ENCODE assay signal across 19 cellular contexts in the genomic region with DNA sequence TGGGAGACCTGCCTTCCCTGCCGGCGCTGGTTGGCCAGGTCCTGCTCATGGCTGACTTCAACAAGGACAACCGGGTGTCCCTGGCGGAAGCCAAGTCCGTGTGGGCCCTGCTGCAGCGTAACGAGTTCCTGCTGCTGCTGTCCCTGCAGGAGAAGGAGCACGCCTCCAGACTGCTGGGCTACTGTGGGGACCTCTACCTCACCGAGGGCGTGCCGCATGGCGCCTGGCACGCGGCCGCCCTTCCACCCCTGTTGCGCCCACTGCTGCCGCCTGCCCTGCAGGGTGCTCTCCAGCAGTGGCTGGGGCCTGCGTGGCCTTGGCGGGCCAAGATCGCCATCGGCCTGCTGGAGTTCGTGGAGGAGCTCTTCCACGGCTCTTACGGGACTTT. TPM values are rescaled to one million over a fixed set of nuclear protein-coding genes. Genes with fewer than 3 reads are reported as not detected.
DNase-seq lines count a peak whose midpoint lies in the region; ATAC-seq, FAIRE-seq and TF ChIP-seq lines count a peak whose summit lies in the region.
"Had no signal": no experiment of that assay in that cellular context is flagged by ENCODE, and none has a peak within 500 bp of the region (broad histone marks: within the 10 kb centered on the region; RNA-seq: fewer than 3 reads in every experiment).

No MANE protein-coding gene starts in this region.

- no peaks in the 10 kb centered on the region for H3K9me2 ChIP-seq in SK-N-SH

- H4K20me1 ChIP-seq in SK-N-SH (ENCODE audit: insufficient read depth): peaks cover 70% of the 10 kb centered on the region

- TF ChIP-seq POLR2A in esophagus muscularis mucosa (IDR thresholded peaks at IDR 0.05; ENCODE audit: low read depth): no peak

- intact Hi-C loops in esophagus muscularis mucosa (cut with DNase I): no loop called here

- CTCF ChIA-PET in SK-N-SH (lab: Yijun Ruan, JAX): interaction anchor here (0.8 kb wide), 1 partner anchor 9 kb away, joined by 3 read pairs; no protein-coding TSS in a partner anchor

- no peak for FAIRE-seq in RCC 7860 (lab: Jason Lieb, UNC)
- FAIRE-seq: bronchial epithelial cell had no signal

- no peak for TF ChIP-seq RAD21 in SK-N-SH (IDR thresholded peaks at IDR 0.05; ENCODE audit: low read length)

- no peak overlapping the region for H3K4me2 ChIP-seq in SK-N-SH

- TF ChIP-seq CTCF in SK-N-SH (IDR thresholded peaks at IDR 0.05): no peak
- TF ChIP-seq CTCF in GM06990 (IDR thresholded peaks at IDR 0.05; ENCODE audit: insufficient read depth, low read length, poor library complexity, severe bottlenecking): no peak
- no peak for TF ChIP-seq CTCF in omental fat pad (IDR thresholded peaks at IDR 0.05)
- TF ChIP-seq CTCF in esophagus muscularis mucosa (IDR thresholded peaks at IDR 0.05): no peak

- peaks cover 41% of the 10 kb centered on the region for H3K79me2 ChIP-seq in SK-N-SH (ENCODE audit: insufficient read depth)

- POLR2A ChIA-PET in SK-N-SH (lab: Yijun Ruan, JAX): interaction anchor here (1.7 kb wide), 1 partner anchor 9 kb away, joined by 12 read pairs; no protein-coding TSS in a partner anchor

- H3K4me3 ChIP-seq in SK-N-SH (ENCODE audit: low read depth in 2 of 2, low read length in 1 of 2) (no peak overlapping the region), GM06990 (replicated peaks; ENCODE audit: low read depth, low read length) (no peak overlapping the region), esophagus muscularis mucosa (no peak overlapping the region)

- no peaks in the 10 kb centered on the region for H3K27me3 ChIP-seq in SK-N-SH (ENCODE audit: insufficient read depth)
- H3K27me3 ChIP-seq in GM06990 (replicated peaks; ENCODE audit: control insufficient read depth, insufficient read depth, low read length): no peaks in the 10 kb centered on the region
- H3K27me3 ChIP-seq in esophagus muscularis mucosa: no peaks in the 10 kb centered on the region

- ATAC-seq in SK-N-SH treated with all-trans-retinoic acid at 6 μM for 48 hours: no peak; the same call in none of the 3 replicates
- ATAC-seq in omental fat pad (ENCODE audit: low FRiP score): no peak
- ATAC-seq: activated naive CD4-positive, alpha-beta T cell treated with anti-CD3 and anti-CD28 coated beads, Interleukin-2, amount 50 U/mL, for 72 hours had no signal

- peaks cover 8 to 21% of the 10 kb centered on the region in 2 experiments; a peak in 1 of 4 replicates for H3K4me1 ChIP-seq in SK-N-SH (ENCODE audit: control insufficient read depth in 1 of 2, insufficient read depth in 2 of 2, low read depth in 1 of 2, low read length in 1 of 2)
- peaks cover 70 to 86% (median 80%) of the 10 kb centered on the region in 4 donors for H3K4me1 ChIP-seq in esophagus muscularis mucosa

- DNase-seq in SK-N-SH (peak; percentile 49), GM06990 (ENCODE audit: extremely low read depth, insufficient read length) (peak; percentile 46), RCC 7860 (ENCODE audit: low spot score) (peak; percentile 11), fibroblast of gingiva (ENCODE audit: low read depth) (peak; percentile 14), omental fat pad (ENCODE audit: low spot score) (no peak), esophagus muscularis mucosa (ENCODE audit: extremely low spot score) (no peak), hepatic stellate cell (ENCODE audit: low spot score) (no peak)
- DNase-seq: COR-L47; hypothalamus; kidney glomerular epithelial cell; nucleus accumbens; stimulated activated CD4-positive, alpha-beta T cell treated with anti-CD3 and anti-CD28 coated beads, Interleukin-4, amount 100 ng/mL, for 24 hours had no signal

- H3K27ac ChIP-seq in SK-N-SH (ENCODE audit: low read depth in 2 of 2, low read length in 1 of 2) (no peak overlapping the region), esophagus muscularis mucosa (replicated peaks in 1 of 4) (no peak overlapping the region)

- H3F3A ChIP-seq in SK-N-SH (replicated peaks; ENCODE audit: insufficient read depth): peaks cover 24% of the 10 kb centered on the region

- peaks cover 25 to 38% of the 10 kb centered on the region in 2 experiments for H3K36me3 ChIP-seq in SK-N-SH (replicated peaks in 1 of 2; ENCODE audit: control insufficient read depth in 1 of 2, insufficient read depth in 2 of 2, low read length in 1 of 2)
- peaks cover 33% of the 10 kb centered on the region for H3K36me3 ChIP-seq in GM06990 (ENCODE audit: control insufficient read depth, insufficient read depth, low read length)
- H3K36me3 ChIP-seq in esophagus muscularis mucosa: peaks cover 34 to 59% (median 55%) of the 10 kb centered on the region in 4 donors

- 93% methylated on average over 8 of the region's 24 CpGs for WGBS in SK-N-SH (ENCODE audit: low lambda C conversion rate)
- no CpG with 5 or more reads among the region's 24 CpGs for WGBS in esophagus muscularis mucosa

- H2AFZ ChIP-seq in SK-N-SH (ENCODE audit: low read depth): no peak overlapping the region

- H3K9me3 ChIP-seq in SK-N-SH (no peaks in the 10 kb centered on the region), esophagus muscularis mucosa (no peaks in the 10 kb centered on the region)

- no peak overlapping the region for H3K9ac ChIP-seq in SK-N-SH

- TF ChIP-seq EP300 in SK-N-SH (IDR thresholded peaks at IDR 0.05; ENCODE audit: borderline replicate concordance in 1 of 2, low read depth in 1 of 2, low read length in 1 of 2) (no peak), esophagus muscularis mucosa (IDR thresholded peaks at IDR 0.05) (no peak)

TF ChIP-seq in SK-N-SH, 30 proteins besides CTCF, POLR2A, EP300 and RAD21 (continues in another document):
- TF ChIP-seq EZH2phosphoT487 (IDR thresholded peaks at IDR 0.05; ENCODE audit: borderline replicate concordance, low read depth) (no peak), FOXJ3 (CRISPR knock-in tag; IDR thresholded peaks at IDR 0.05) (no peak), NFIC (IDR thresholded peaks at IDR 0.05; ENCODE audit: borderline replicate concordance) (no peak)
- TF ChIP-seq, protein P1, sequence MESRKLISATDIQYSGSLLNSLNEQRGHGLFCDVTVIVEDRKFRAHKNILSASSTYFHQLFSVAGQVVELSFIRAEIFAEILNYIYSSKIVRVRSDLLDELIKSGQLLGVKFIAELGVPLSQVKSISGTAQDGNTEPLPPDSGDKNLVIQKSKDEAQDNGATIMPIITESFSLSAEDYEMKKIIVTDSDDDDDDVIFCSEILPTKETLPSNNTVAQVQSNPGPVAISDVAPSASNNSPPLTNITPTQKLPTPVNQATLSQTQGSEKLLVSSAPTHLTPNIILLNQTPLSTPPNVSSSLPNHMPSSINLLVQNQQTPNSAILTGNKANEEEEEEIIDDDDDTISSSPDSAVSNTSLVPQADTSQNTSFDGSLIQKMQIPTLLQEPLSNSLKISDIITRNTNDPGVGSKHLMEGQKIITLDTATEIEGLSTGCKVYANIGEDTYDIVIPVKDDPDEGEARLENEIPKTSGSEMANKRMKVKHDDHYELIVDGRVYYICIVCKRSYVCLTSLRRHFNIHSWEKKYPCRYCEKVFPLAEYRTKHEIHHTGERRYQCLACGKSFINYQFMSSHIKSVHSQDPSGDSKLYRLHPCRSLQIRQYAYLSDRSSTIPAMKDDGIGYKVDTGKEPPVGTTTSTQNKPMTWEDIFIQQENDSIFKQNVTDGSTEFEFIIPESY (IDR thresholded peaks at IDR 0.05; ENCODE audit: borderline replicate concordance, low read depth): 0 out of 2 replicates have a peak, but pooled peaks have one; percentile 14

TF ChIP-seq in SK-N-SH treated with all-trans-retinoic acid at 6 μM for 48 hours, 23 proteins besides CTCF, POLR2A, EP300 and RAD21 (continues in another document):
- TF ChIP-seq ZNF8 (CRISPR knock-in tag; IDR thresholded peaks at IDR 0.05) (no peak), CSDC2 (CRISPR knock-in tag; IDR thresholded peaks at IDR 0.05) (no peak), RARB (CRISPR knock-in tag; IDR thresholded peaks at IDR 0.05) (no peak)
- TF ChIP-seq, protein P2, sequence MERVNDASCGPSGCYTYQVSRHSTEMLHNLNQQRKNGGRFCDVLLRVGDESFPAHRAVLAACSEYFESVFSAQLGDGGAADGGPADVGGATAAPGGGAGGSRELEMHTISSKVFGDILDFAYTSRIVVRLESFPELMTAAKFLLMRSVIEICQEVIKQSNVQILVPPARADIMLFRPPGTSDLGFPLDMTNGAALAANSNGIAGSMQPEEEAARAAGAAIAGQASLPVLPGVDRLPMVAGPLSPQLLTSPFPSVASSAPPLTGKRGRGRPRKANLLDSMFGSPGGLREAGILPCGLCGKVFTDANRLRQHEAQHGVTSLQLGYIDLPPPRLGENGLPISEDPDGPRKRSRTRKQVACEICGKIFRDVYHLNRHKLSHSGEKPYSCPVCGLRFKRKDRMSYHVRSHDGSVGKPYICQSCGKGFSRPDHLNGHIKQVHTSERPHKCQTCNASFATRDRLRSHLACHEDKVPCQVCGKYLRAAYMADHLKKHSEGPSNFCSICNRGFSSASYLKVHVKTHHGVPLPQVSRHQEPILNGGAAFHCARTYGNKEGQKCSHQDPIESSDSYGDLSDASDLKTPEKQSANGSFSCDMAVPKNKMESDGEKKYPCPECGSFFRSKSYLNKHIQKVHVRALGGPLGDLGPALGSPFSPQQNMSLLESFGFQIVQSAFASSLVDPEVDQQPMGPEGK (CRISPR knock-in tag; IDR thresholded peaks at IDR 0.05; ENCODE audit: borderline replicate concordance): no peak

RNA-seq across cellular contexts. Expression of a gene that starts 10.6 kb away (rescaled TPM):
- polyA plus RNA-seq in SK-N-SH (2012; rRNA removed): 24.5 and 27.1 TPM in 2 replicates
- polyA plus RNA-seq in SK-N-SH (2012; cell fraction: cytosol; rRNA removed): 10.2 and 18.9 TPM in 2 replicates
- 29.2 and 33.2 TPM in 2 replicates for polyA plus RNA-seq in SK-N-SH (2012; cell fraction: nucleus; rRNA removed)
- 10 to 100 TPM in 1 of 4 donors, 1 to 10 TPM in 3; 4.4 to 12.8 (median 7.5) TPM for total RNA-seq in omental fat pad
- total RNA-seq in esophagus muscularis mucosa: 10 to 100 TPM in 3 of 4 donors, 1 to 10 TPM in 1; 6.6 to 27.8 (median 21.5) TPM
- total RNA-seq: bronchial epithelial cell, LHCN-M2 had no signal

RNA-seq across cellular contexts. Expression of a gene that starts 19.8 kb away (rescaled TPM):
- polyA plus RNA-seq in SK-N-SH (2012; rRNA removed): not detected in 2 replicates
- polyA plus RNA-seq in SK-N-SH (2012; cell fraction: cytosol; rRNA removed): not detected in 2 replicates
- polyA plus RNA-seq in SK-N-SH (2012; cell fraction: nucleus; rRNA removed): not detected in 2 replicates
- total RNA-seq in omental fat pad: 10 to 100 TPM in 1 of 4 donors, 1 to 10 TPM in 3; 3.5 to 10.2 (median 5.0) TPM
- 10 to 100 TPM in 2 of 4 donors, 1 to 10 TPM in 2; 7.0 to 12.6 (median 9.8) TPM for total RNA-seq in esophagus muscularis mucosa
- total RNA-seq: bronchial epithelial cell, LHCN-M2, mononuclear cell, NCI-H460 had no signal

RNA-seq across cellular contexts. Expression of a gene that starts 25.4 kb away (rescaled TPM):
- not detected in 2 replicates for polyA plus RNA-seq in SK-N-SH (2012; rRNA removed)
- polyA plus RNA-seq in SK-N-SH (2012; cell fraction: cytosol; rRNA removed): not detected in 2 replicates
- not detected in 2 replicates for polyA plus RNA-seq in SK-N-SH (2012; cell fraction: nucleus; rRNA removed)
- total RNA-seq in omental fat pad (10 to 100 TPM in 2 of 4 donors, 1 to 10 TPM in 2; 5.0 to 24.1 (median 9.0) TPM), esophagus muscularis mucosa (10 to 100 TPM; 12.5 to 32.0 (median 23.9) TPM)
- total RNA-seq: activated naive CD4-positive, alpha-beta T cell treated with anti-CD3 and anti-CD28 coated beads, Interleukin-2, amount 50 U/mL, for 72 hours; bronchial epithelial cell; LHCN-M2; mononuclear cell; NCI-H460; T-helper 1 cell treated with Interleukin-12 subunit alpha and Interleukin-12 subunit beta and Interleukin-4 antibody, amounts not matched to agents 30 ng/mL and 1 ng/mL, for 36 hours had no signal

RNA-seq across cellular contexts. Expression of a gene that starts 35.1 kb away (rescaled TPM):
- polyA plus RNA-seq in SK-N-SH (2012; rRNA removed): not detected in 2 replicates
- polyA plus RNA-seq in SK-N-SH (2012; cell fraction: cytosol; rRNA removed): not detected in 2 replicates
- polyA plus RNA-seq in SK-N-SH (2012; cell fraction: nucleus; rRNA removed): 0.02 TPM in 1 of 2 replicates, not detected in the other
- total RNA-seq in omental fat pad (not detected), esophagus muscularis mucosa (not detected)
- total RNA-seq: activated naive CD4-positive, alpha-beta T cell treated with anti-CD3 and anti-CD28 coated beads, Interleukin-2, amount 50 U/mL, for 72 hours; bronchial epithelial cell; LHCN-M2; mononuclear cell; NCI-H460; T-helper 1 cell treated with Interleukin-12 subunit alpha and Interleukin-12 subunit beta and Interleukin-4 antibody, amounts not matched to agents 30 ng/mL and 1 ng/mL, for 36 hours had no signal

RNA-seq across cellular contexts. Expression of a gene that starts 35.7 kb away (rescaled TPM):
- polyA plus RNA-seq in SK-N-SH (2012; rRNA removed): 41.8 and 46.8 TPM in 2 replicates
- polyA plus RNA-seq in SK-N-SH (2012; cell fraction: cytosol; rRNA removed): 16.8 and 33.3 TPM in 2 replicates
- polyA plus RNA-seq in SK-N-SH (2012; cell fraction: nucleus; rRNA removed): 50.8 and 59.5 TPM in 2 replicates
- total RNA-seq in omental fat pad: 100 to 1,000 TPM; 391 to 854 (median 473) TPM
- total RNA-seq in esophagus muscularis mucosa: 10 to 100 TPM; 22.0 to 52.8 (median 39.3) TPM

Comparison
In these comparisons a context has a peak if more than half of its experiments do, and no peak if none do; other contexts are left out.
1. DNase-seq: peak in SK-N-SH (single experiment), GM06990 (single experiment), RCC 7860 (single experiment) and fibroblast of gingiva (single experiment); none in omental fat pad (single experiment), esophagus muscularis mucosa (single experiment) and hepatic stellate cell (single experiment).